In genomic region chr17:36682804-36683203, GRCh38 we compare ENCODE assay signal across 1 cellular context.
TF ChIP-seq lines count a peak whose summit lies in the region.

No MANE protein-coding gene starts in this region.

TF ChIP-seq in K562, 482 proteins besides CTCF, POLR2A, EP300 and RAD21 (continued from another document):
- no peak for TF ChIP-seq NKRF (IDR thresholded peaks at IDR 0.05; ENCODE audit: borderline replicate concordance)
